In genomic region chr10:125846894-125847293, GRCh38 we compare ENCODE assay signal across 1 cellular context.
TF ChIP-seq lines count a peak whose summit lies in the region.

No MANE protein-coding gene starts in this region.

TF ChIP-seq in GM12878, 131 proteins besides CTCF, POLR2A, EP300 and RAD21:
- TF ChIP-seq PRDM15 (CRISPR knock-in tag; IDR thresholded peaks at IDR 0.05), result no peak
- no peak for TF ChIP-seq BHLHE40 (IDR thresholded peaks at IDR 0.05; ENCODE audit: borderline replicate concordance in 1 of 2, low read depth in 2 of 2, low read length in 1 of 2)
- TF ChIP-seq FOXK2 (IDR thresholded peaks at IDR 0.05), result no peak
- TF ChIP-seq PML (IDR thresholded peaks at IDR 0.05; ENCODE audit: low read length), result no peak
